15 cellular contexts compared by ENCODE assay signal in the genomic region with DNA sequence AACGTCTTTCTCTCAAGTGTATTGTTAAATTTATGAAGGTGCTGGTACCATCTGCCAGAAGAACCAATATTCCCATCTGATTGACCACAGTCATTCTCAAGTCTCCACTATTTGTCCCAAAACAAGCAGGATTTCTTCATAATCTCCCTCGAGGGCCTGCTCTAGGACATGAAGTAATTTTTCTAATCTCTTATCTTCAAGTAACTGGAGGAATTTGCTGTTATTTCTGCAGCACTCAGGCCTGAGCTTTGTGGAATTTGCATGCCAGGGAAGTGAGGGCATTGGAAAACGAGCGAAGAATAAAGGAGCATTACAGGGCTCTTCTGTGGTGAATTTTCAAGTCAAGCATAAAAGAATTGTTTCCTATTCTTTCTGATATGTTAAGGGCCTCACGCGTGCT.
DNase-seq lines count a peak whose midpoint lies in the region; ATAC-seq and TF ChIP-seq lines count a peak whose summit lies in the region.
"Had no signal": no experiment of that assay in that cellular context is flagged by ENCODE, and none has a peak within 500 bp of the region (broad histone marks: within the 10 kb centered on the region; RNA-seq: fewer than 3 reads in every experiment).

No MANE protein-coding gene starts in this region.

- H4K8ac ChIP-seq in mesenchymal stem cell (ENCODE audit: low read length): no peak overlapping the region

- no peaks in the 10 kb centered on the region for H3K79me2 ChIP-seq in SK-N-SH (ENCODE audit: insufficient read depth)

- H3K27ac ChIP-seq in SK-N-SH (ENCODE audit: low read depth in 2 of 2, low read length in 1 of 2) (peak overlapping the region in 1 of 2 experiments; percentile 59; a peak in 2 of 4 replicates), mesenchymal stem cell (ENCODE audit: low read length, poor library complexity, severe bottlenecking) (peak overlapping the region; percentile 79), upper lobe of right lung (peak overlapping the region; percentile 55)

- H3K27me3 ChIP-seq in SK-N-SH (ENCODE audit: insufficient read depth) (no peaks in the 10 kb centered on the region), mesenchymal stem cell (ENCODE audit: control insufficient read depth in 1 of 2, insufficient read depth in 1 of 2, low read length in 2 of 2) (no peaks in the 10 kb centered on the region), upper lobe of right lung (no peaks in the 10 kb centered on the region)

- CTCF ChIA-PET in SK-N-SH (lab: Yijun Ruan, JAX): no interaction called here

- H2BK120ac ChIP-seq in mesenchymal stem cell (ENCODE audit: low read depth, low read length): no peak overlapping the region

- no peak overlapping the region for H2AK5ac ChIP-seq in mesenchymal stem cell (ENCODE audit: low read length, severe bottlenecking)

- H3K9ac ChIP-seq in SK-N-SH (no peak overlapping the region), mesenchymal stem cell (ENCODE audit: low read length) (no peak overlapping the region)

- H3K18ac ChIP-seq in mesenchymal stem cell (ENCODE audit: low read depth in 1 of 2, low read length in 2 of 2): no peak overlapping the region

- no peak overlapping the region for H2AFZ ChIP-seq in SK-N-SH (ENCODE audit: low read depth)
- no peak overlapping the region for H2AFZ ChIP-seq in mesenchymal stem cell (ENCODE audit: low read depth, low read length)

- H3K4me1 ChIP-seq in SK-N-SH (ENCODE audit: control insufficient read depth in 1 of 2, insufficient read depth in 2 of 2, low read depth in 1 of 2, low read length in 1 of 2) (peaks cover 18 to 20% of the 10 kb centered on the region in 2 experiments; a peak in 3 of 4 replicates), mesenchymal stem cell (ENCODE audit: control insufficient read depth, insufficient read depth, low read depth, low read length) (peaks cover 15% of the 10 kb centered on the region), upper lobe of right lung (peaks cover 20% of the 10 kb centered on the region)

- no peak overlapping the region for H4K91ac ChIP-seq in mesenchymal stem cell (ENCODE audit: low read length)

- H3K36me3 ChIP-seq in SK-N-SH (replicated peaks in 1 of 2; ENCODE audit: control insufficient read depth in 1 of 2, insufficient read depth in 2 of 2, low read length in 1 of 2): peaks cover 0 to 5% of the 10 kb centered on the region in 2 experiments
- H3K36me3 ChIP-seq in mesenchymal stem cell (ENCODE audit: control insufficient read depth in 1 of 2, insufficient read depth in 2 of 2, low read depth in 1 of 2, low read length in 2 of 2): peaks cover 5 to 6% of the 10 kb centered on the region in 2 experiments
- no peaks in the 10 kb centered on the region for H3K36me3 ChIP-seq in upper lobe of right lung

- DNase-seq in SK-N-SH (no peak), fibroblast of peridontal ligament (ENCODE audit: extremely low read depth) (peak; percentile 69), mesenchymal stem cell (peak; percentile 74), upper lobe of right lung (no peak), NCI-H510A treated with DMSO at 0.1 percent for 48 hours (lab: John Stamatoyannopoulos, UW) (no peak), GM10266 (ENCODE audit: extremely low spot score) (no peak)
- DNase-seq in activated CD4-positive, alpha-beta T cell treated with anti-CD3 and anti-CD28 coated beads for 48 hours: no peak
- DNase-seq: activated CD4-positive, CD25-positive, alpha-beta regulatory T cell treated with anti-CD3 and anti-CD28 coated beads, Interleukin-2, amount 50 U/mL, for 72 hours; activated T-cell treated with anti-CD3 and anti-CD28 coated beads for 4 hours; amygdala; CD4-positive, CD25-positive, alpha-beta regulatory T cell; HCEC 1CT; MM.1S; stimulated activated CD4-positive, alpha-beta T cell treated with anti-CD3 and anti-CD28 coated beads, Interleukin-4, amount 100 ng/mL, for 1 hour; stimulated activated naive B cell treated with anti-CD40 and anti-IgM and Interleukin-4, amounts not matched to agents 10 μg/mL and 1 μg/mL and 100 μg/mL, for 72 hours had no signal

- TF ChIP-seq CTCF in SK-N-SH (IDR thresholded peaks at IDR 0.05) (no peak), upper lobe of right lung (IDR thresholded peaks at IDR 0.05) (no peak), GM10266 (IDR thresholded peaks at IDR 0.05; ENCODE audit: control insufficient read depth, insufficient read depth, low read depth, missing control alignments) (no peak)

- POLR2A ChIA-PET in SK-N-SH (lab: Yijun Ruan, JAX): no interaction called here

- peak; percentile 71 for ATAC-seq in upper lobe of right lung
- ATAC-seq: stimulated activated naive B cell treated with anti-CD40 and anti-IgM and Interleukin-4, amounts not matched to agents 10 μg/mL and 1 μg/mL and 100 μg/mL, for 72 hours had no signal

- H3K79me1 ChIP-seq in mesenchymal stem cell (replicated peaks; ENCODE audit: low read length, poor library complexity, severe bottlenecking): peaks cover 1% of the 10 kb centered on the region

- no peak overlapping the region for H3K4me3 ChIP-seq in SK-N-SH (ENCODE audit: low read depth in 2 of 2, low read length in 1 of 2)
- H3K4me3 ChIP-seq in mesenchymal stem cell (ENCODE audit: insufficient read depth in 1 of 2, low read depth in 1 of 2, low read length in 2 of 2): no peak overlapping the region
- H3K4me3 ChIP-seq in upper lobe of right lung: no peak overlapping the region

- H3K23ac ChIP-seq in mesenchymal stem cell (ENCODE audit: low read length in 2 of 2): no peak overlapping the region

- peaks cover 6% of the 10 kb centered on the region for H3F3A ChIP-seq in SK-N-SH (replicated peaks; ENCODE audit: insufficient read depth)

- H3K9me3 ChIP-seq in SK-N-SH (no peaks in the 10 kb centered on the region), mesenchymal stem cell (ENCODE audit: control insufficient read depth, low read length) (no peaks in the 10 kb centered on the region), upper lobe of right lung (no peaks in the 10 kb centered on the region)

- peak in 1 of 2 experiments; percentile 5; a peak in 1 of 4 replicates for TF ChIP-seq EP300 in SK-N-SH (IDR thresholded peaks at IDR 0.05; ENCODE audit: borderline replicate concordance in 1 of 2, low read depth in 1 of 2, low read length in 1 of 2)

- peak overlapping the region; percentile 68 for H2BK5ac ChIP-seq in mesenchymal stem cell (ENCODE audit: low read depth, low read length, poor library complexity, severe bottlenecking)

- WGBS in SK-N-SH (ENCODE audit: low lambda C conversion rate): 78% methylated on average over 6 of the region's 6 CpGs
- WGBS in mesenchymal stem cell: 59% methylated on average over 2 of the region's 6 CpGs

- intact Hi-C loops in upper lobe of right lung (cut with DNase I): no loop called here

- no peaks in the 10 kb centered on the region for H4K20me1 ChIP-seq in SK-N-SH (ENCODE audit: insufficient read depth)

- H3K9me2 ChIP-seq in SK-N-SH: no peaks in the 10 kb centered on the region

- no peak overlapping the region for H3K4ac ChIP-seq in mesenchymal stem cell (ENCODE audit: low read depth in 1 of 2, low read length in 2 of 2)

- H2BK12ac ChIP-seq in mesenchymal stem cell (ENCODE audit: low read length in 2 of 2): no peak overlapping the region

- no peak overlapping the region for H2BK15ac ChIP-seq in mesenchymal stem cell (ENCODE audit: low read depth, poor library complexity, severe bottlenecking)

- H3K4me2 ChIP-seq in SK-N-SH (peak overlapping the region; percentile 13; the same call in 1 of the 2 replicates), mesenchymal stem cell (ENCODE audit: low read length, poor library complexity, severe bottlenecking) (no peak overlapping the region)

- TF ChIP-seq RAD21 in SK-N-SH (IDR thresholded peaks at IDR 0.05; ENCODE audit: low read length): no peak

- H3K14ac ChIP-seq in mesenchymal stem cell (ENCODE audit: low read length in 2 of 2): no peak overlapping the region

TF ChIP-seq in SK-N-SH, 30 proteins besides CTCF, POLR2A, EP300 and RAD21 (continues in another document):
- TF ChIP-seq NFIC (IDR thresholded peaks at IDR 0.05; ENCODE audit: borderline replicate concordance) (no peak), RFX5 (IDR thresholded peaks at IDR 0.05; ENCODE audit: low read length) (no peak), POLR2AphosphoS5 (IDR thresholded peaks at IDR 0.05; ENCODE audit: low read depth, low read length) (no peak), TEAD4 (IDR thresholded peaks at IDR 0.05; ENCODE audit: borderline replicate concordance, insufficient read depth) (peak; percentile 38; the same call in 1 of the 2 replicates), TCF12 (IDR thresholded peaks at IDR 0.05) (0 out of 2 replicates have a peak, but pooled peaks have one; percentile 35), MAX (IDR thresholded peaks at IDR 0.05; ENCODE audit: low read depth) (no peak), CHD2 (IDR thresholded peaks at IDR 0.05; ENCODE audit: low read length, partially characterized antibody) (no peak), JUND (IDR thresholded peaks at IDR 0.05) (0 out of 2 replicates have a peak, but pooled peaks have one; percentile 17), FOSL2 (IDR thresholded peaks at IDR 0.05; ENCODE audit: borderline replicate concordance, low read depth) (no peak), SMC3 (IDR thresholded peaks at IDR 0.05; ENCODE audit: low read depth, low read length) (no peak), MXI1 (IDR thresholded peaks at IDR 0.05; ENCODE audit: low read depth, low read length) (no peak), RXRA (IDR thresholded peaks at IDR 0.05; ENCODE audit: borderline replicate concordance, low read depth) (no peak)
- TF ChIP-seq, protein P1, sequence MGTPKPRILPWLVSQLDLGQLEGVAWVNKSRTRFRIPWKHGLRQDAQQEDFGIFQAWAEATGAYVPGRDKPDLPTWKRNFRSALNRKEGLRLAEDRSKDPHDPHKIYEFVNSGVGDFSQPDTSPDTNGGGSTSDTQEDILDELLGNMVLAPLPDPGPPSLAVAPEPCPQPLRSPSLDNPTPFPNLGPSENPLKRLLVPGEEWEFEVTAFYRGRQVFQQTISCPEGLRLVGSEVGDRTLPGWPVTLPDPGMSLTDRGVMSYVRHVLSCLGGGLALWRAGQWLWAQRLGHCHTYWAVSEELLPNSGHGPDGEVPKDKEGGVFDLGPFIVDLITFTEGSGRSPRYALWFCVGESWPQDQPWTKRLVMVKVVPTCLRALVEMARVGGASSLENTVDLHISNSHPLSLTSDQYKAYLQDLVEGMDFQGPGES (IDR thresholded peaks at IDR 0.05; ENCODE audit: low read depth, low read length): no peak

Comparison
In these comparisons a context has a peak if more than half of its experiments do, and no peak if none do; other contexts are left out.
1. DNase-seq: peak in fibroblast of peridontal ligament (single experiment) and mesenchymal stem cell (single experiment); none in SK-N-SH (single experiment), upper lobe of right lung (single experiment), NCI-H510A treated with DMSO at 0.1 percent for 48 hours (single experiment), activated CD4-positive, alpha-beta T cell treated with anti-CD3 and anti-CD28 coated beads for 48 hours (single experiment) and GM10266 (single experiment).